1 cellular context compared by ENCODE assay signal in genomic region chr17:8294361-8294760, GRCh38.
TF ChIP-seq lines count a peak whose summit lies in the region.

No MANE protein-coding gene starts in this region.

TF ChIP-seq in HepG2, 621 proteins besides CTCF, POLR2A, EP300 and RAD21:
- TF ChIP-seq ZFAT (CRISPR knock-in tag; conservative IDR thresholded peaks at IDR 0.05): no peak
- no peak for TF ChIP-seq FOXO4 (CRISPR knock-in tag; conservative IDR thresholded peaks at IDR 0.05)
- TF ChIP-seq ARNT2 (CRISPR knock-in tag; IDR thresholded peaks at IDR 0.05; ENCODE audit: low read depth): no peak
- TF ChIP-seq NPAS2 (CRISPR knock-in tag; IDR thresholded peaks at IDR 0.05; ENCODE audit: borderline replicate concordance): no peak
- no peak for TF ChIP-seq GTF2F1 (IDR thresholded peaks at IDR 0.05; ENCODE audit: low read length)
- no peak for TF ChIP-seq KLF9 (CRISPR knock-in tag; IDR thresholded peaks at IDR 0.05; ENCODE audit: low read depth)
TF ChIP-seq in HepG2: peak in this region for 0.
